In the genomic region with DNA sequence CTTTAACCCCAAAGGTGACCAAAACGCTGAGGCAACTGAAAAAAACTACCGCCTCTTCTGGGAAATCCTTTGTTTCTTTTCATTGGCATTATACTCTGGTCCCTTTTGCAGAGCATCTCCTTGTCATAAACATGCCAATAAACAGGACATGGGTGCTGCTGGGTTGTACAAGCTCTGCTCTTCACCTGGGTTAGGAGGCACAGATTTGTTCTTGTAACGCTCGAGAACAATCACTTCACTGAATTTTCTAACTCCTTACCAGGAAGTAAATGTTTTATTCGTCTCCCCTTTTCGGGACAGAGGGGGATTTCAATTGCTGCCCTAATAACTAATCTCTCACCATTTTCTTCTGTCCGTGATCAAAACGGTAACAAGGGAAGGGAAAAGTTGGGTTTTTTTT, we compare ENCODE assay signal across 1 cellular context.
TF ChIP-seq lines count a peak whose summit lies in the region.

No MANE protein-coding gene starts in this region.

TF ChIP-seq in A549, 52 proteins besides CTCF, POLR2A, EP300 and RAD21 (continued from another document):
- no peak for TF ChIP-seq E2F6 (IDR thresholded peaks at IDR 0.05; ENCODE audit: borderline replicate concordance, low read depth)
